Comparison of ENCODE assay signal across 30 cellular contexts in the genomic region with DNA sequence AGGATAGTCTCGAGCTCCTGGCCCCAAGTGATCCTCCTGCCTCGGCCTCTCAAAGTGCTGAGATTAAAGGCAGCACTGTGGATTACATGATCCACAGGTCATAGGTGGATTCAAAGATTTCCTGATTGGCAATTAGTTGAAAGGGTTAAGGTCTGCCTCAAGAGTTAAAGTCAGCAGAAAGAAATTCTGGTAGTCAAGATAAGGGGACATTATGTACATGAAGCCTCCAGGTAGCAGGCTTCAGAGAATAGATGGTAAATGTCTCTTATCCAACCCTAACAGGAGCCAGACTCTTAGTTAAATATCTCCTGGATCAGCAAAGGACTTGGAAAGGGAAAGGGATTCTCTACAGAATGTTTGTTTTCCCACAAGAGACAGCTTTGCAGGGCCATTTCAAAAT.
"Had no signal": no experiment of that assay in that cellular context is flagged by ENCODE, and none has a peak within 500 bp of the region (broad histone marks: within the 10 kb centered on the region; RNA-seq: fewer than 3 reads in every experiment).

No MANE protein-coding gene starts in this region.

- H3K27me3 Mint-ChIP-seq: activated CD4-positive, alpha-beta T cell treated with anti-CD3 and anti-CD28 coated beads, Interleukin-2, amount 10 ng/mL, durations not matched to agents 24 days and 14 days; activated CD8-positive, alpha-beta T cell treated with anti-CD3 and anti-CD28 coated beads for 36 hours; activated naive CD8-positive, alpha-beta T cell treated with anti-CD3 and anti-CD28 coated beads for 36 hours had no signal

- DNase-seq: activated CD4-positive, alpha-beta T cell treated with anti-CD3 and anti-CD28 coated beads, Interleukin-2, amount 10 ng/mL, durations not matched to agents 24 days and 14 days; activated CD4-positive, alpha-beta T cell treated with anti-CD3 and anti-CD28 coated beads, Interleukin-2, amount 50 U/mL, for 4 hours; activated CD8-positive, alpha-beta T cell treated with anti-CD3 and anti-CD28 coated beads for 36 hours; activated effector memory CD4-positive, alpha-beta T cell treated with anti-CD3 and anti-CD28 coated beads, Interleukin-2, amount 50 U/mL, for 16 hours; activated naive CD4-positive, alpha-beta T cell; activated naive CD4-positive, alpha-beta T cell treated with anti-CD3 and anti-CD28 coated beads, Interleukin-2, amount 50 U/mL, for 16 hours; activated naive CD8-positive, alpha-beta T cell treated with anti-CD3 and anti-CD28 coated beads for 36 hours; activated T-cell treated with anti-CD3 and anti-CD28 coated beads, Interleukin-2, amount 50 U/mL, for 1 hour; activated T-cell treated with anti-CD3 and anti-CD28 coated beads, Interleukin-2, amount 50 U/mL, for 72 hours; amniotic stem cell; aorta; NCI-H1092 treated with DMSO at 0.1 percent for 48 hours; NCI-H1417; NCI-H146; NCI-H187; NCI-H2029 treated with DMSO at 0.1 percent for 48 hours; NCI-H2107; NCI-H2171; NCI-H510A; NCI-H526; NCI-H748 treated with DMSO at 0.1 percent for 48 hours; Peyer's patch; RPMI8226; SHP77 treated with DMSO at 0.1 percent for 48 hours; SK-N-SH had no signal

- H3K36me3 Mint-ChIP-seq: activated naive CD8-positive, alpha-beta T cell treated with anti-CD3 and anti-CD28 coated beads for 36 hours had no signal

- H3K9me3 Mint-ChIP-seq: activated CD8-positive, alpha-beta T cell treated with anti-CD3 and anti-CD28 coated beads for 36 hours had no signal

- H3K27me3 ChIP-seq: cardiac muscle cell, Peyer's patch, SJSA1 had no signal

- H3K4me2 ChIP-seq: SK-N-SH had no signal

- H3K36me3 ChIP-seq: cardiac muscle cell, Peyer's patch, SJSA1 had no signal

- H3K4me1 Mint-ChIP-seq: activated naive CD8-positive, alpha-beta T cell treated with anti-CD3 and anti-CD28 coated beads for 36 hours; activated T-helper 17 cell treated with anti-CD3 and anti-CD28 coated beads, Interleukin-2, amount 50 U/mL, for 72 hours had no signal

- H3K9ac ChIP-seq: SK-N-SH had no signal

- H3K27ac ChIP-seq: cardiac muscle cell, Peyer's patch, SJSA1 had no signal

- H3K9me3 ChIP-seq: Peyer's patch, SJSA1, SK-N-SH had no signal

- H3K9me2 ChIP-seq: SK-N-SH had no signal

- H3K4me3 Mint-ChIP-seq: activated CD4-positive, alpha-beta T cell treated with anti-CD3 and anti-CD28 coated beads, Interleukin-2, amount 10 ng/mL, durations not matched to agents 24 days and 14 days; activated CD8-positive, alpha-beta T cell treated with anti-CD3 and anti-CD28 coated beads for 36 hours; activated naive CD8-positive, alpha-beta T cell treated with anti-CD3 and anti-CD28 coated beads for 36 hours; activated T-cell treated with anti-CD3 and anti-CD28 coated beads, Interleukin-2, amount 50 U/mL, for 72 hours; activated T-helper 17 cell treated with anti-CD3 and anti-CD28 coated beads, Interleukin-2, amount 50 U/mL, for 72 hours; T-helper 1 cell treated with Interleukin-12 subunit alpha and Interleukin-12 subunit beta and Interleukin-4 antibody, amounts not matched to agents 30 μg/mL and 1 μg/mL, for 36 hours; T-helper 2 cell treated with Interferon-gamma antibody and Interleukin-4, amounts not matched to agents 5 μg/mL and 100 μg/mL, for 36 hours had no signal

- H3K4me1 ChIP-seq: Peyer's patch had no signal

- H3K4me3 ChIP-seq: cardiac muscle cell, Peyer's patch, SJSA1 had no signal

- H3K27ac Mint-ChIP-seq: activated CD4-positive, alpha-beta T cell treated with anti-CD3 and anti-CD28 coated beads, Interleukin-2, amount 10 ng/mL, durations not matched to agents 24 days and 14 days; activated CD8-positive, alpha-beta T cell treated with anti-CD3 and anti-CD28 coated beads for 36 hours; activated naive CD8-positive, alpha-beta T cell treated with anti-CD3 and anti-CD28 coated beads for 36 hours; activated T-cell treated with anti-CD3 and anti-CD28 coated beads, Interleukin-2, amount 50 U/mL, for 72 hours; activated T-helper 17 cell treated with anti-CD3 and anti-CD28 coated beads, Interleukin-2, amount 50 U/mL, for 72 hours; T-helper 1 cell treated with Interleukin-12 subunit alpha and Interleukin-12 subunit beta and Interleukin-4 antibody, amounts not matched to agents 30 μg/mL and 1 μg/mL, for 36 hours; T-helper 2 cell treated with Interferon-gamma antibody and Interleukin-4, amounts not matched to agents 5 μg/mL and 100 μg/mL, for 36 hours had no signal

- ATAC-seq: activated CD8-positive, alpha-beta T cell treated with anti-CD3 and anti-CD28 coated beads for 36 hours; activated T-cell treated with anti-CD3 and anti-CD28 coated beads, Interleukin-2, amount 50 U/mL, for 72 hours; activated T-helper 17 cell treated with anti-CD3 and anti-CD28 coated beads, Interleukin-2, amount 50 U/mL, for 72 hours had no signal
